Comparison of ENCODE assay signal across 8 cellular contexts in the genomic region with DNA sequence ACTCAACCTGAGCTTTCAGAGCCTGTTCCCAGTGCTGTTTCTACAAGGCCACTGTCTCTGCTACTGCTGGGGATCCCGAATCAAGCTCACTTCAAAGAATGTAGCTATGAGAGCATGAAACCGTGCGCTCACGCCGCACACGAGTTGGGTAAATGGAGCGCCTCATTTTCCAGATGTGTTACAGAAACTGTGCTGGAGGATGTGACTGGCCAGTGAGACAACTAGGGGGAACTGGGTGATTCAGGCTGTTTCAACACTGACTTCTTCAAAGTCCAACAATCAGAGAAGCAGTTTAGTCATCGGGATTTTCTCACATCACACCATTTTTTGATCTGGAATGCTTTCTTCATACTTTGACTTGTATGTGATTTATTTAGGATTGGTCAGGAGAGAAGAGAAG. TPM values are rescaled to one million over a fixed set of nuclear protein-coding genes. Genes with fewer than 3 reads are reported as not detected.
A peak's percentile ranks its signal among the peaks of the same experiment; 100 is the strongest.
DNase-seq lines count a peak whose midpoint lies in the region; ATAC-seq and TF ChIP-seq lines count a peak whose summit lies in the region.

No MANE protein-coding gene starts in this region.

- DNase-seq in HT1080 (ENCODE audit: low read depth) (peak; percentile 91), globus pallidus (ENCODE audit: low spot score) (peak; percentile 37), gastrocnemius medialis (peak in 1 of 2 donors; percentile 48), HAP-1 (ENCODE audit: low spot score in 2 of 2) (no peak), NCI-H774 (lab: John Stamatoyannopoulos, UW) (no peak), NCI-H345 treated with DMSO at 0.1 percent for 48 hours (lab: John Stamatoyannopoulos, UW; ENCODE audit: unreplicated experiment) (no peak)

- in situ Hi-C loops in gastrocnemius medialis (cut with MboI; ENCODE audit: low sequenced_read_pairs in 4 of 4) = loop anchor here in 1 of 4 donors (10.0 kb wide), 1 partner anchor 70 kb away; no protein-coding TSS in a partner anchor
- in situ Hi-C loops in HAP-1 (cut with MboI; ENCODE audit: low sequenced_read_pairs) = no loop called here

- H3K27me3 ChIP-seq in gastrocnemius medialis = no peaks in the 10 kb centered on the region
- no peaks in the 10 kb centered on the region for H3K27me3 ChIP-seq in HAP-1 (ENCODE audit: low read depth)

- TF ChIP-seq POLR2A in gastrocnemius medialis (IDR thresholded peaks at IDR 0.05) = peak; percentile 7 to 13

- H3K36me3 ChIP-seq in gastrocnemius medialis (no peaks in the 10 kb centered on the region), HAP-1 (replicated peaks) (no peaks in the 10 kb centered on the region)

- TF ChIP-seq CTCF in VCaP (conservative IDR thresholded peaks at IDR 0.05) (no peak), gastrocnemius medialis (IDR thresholded peaks at IDR 0.05 in 4 of 5, conservative IDR thresholded peaks at IDR 0.05 in 1 of 5) (no peak)

- H3K27ac ChIP-seq in VCaP (peak overlapping the region; percentile 97), gastrocnemius medialis (peak overlapping the region; percentile 78 to 87 (median 82))

- H3K4me1 ChIP-seq in gastrocnemius medialis = peaks cover 48 to 52% of the 10 kb centered on the region in 2 donors
- peaks cover 23% of the 10 kb centered on the region for H3K4me1 ChIP-seq in HAP-1

- H3K4me3 ChIP-seq in gastrocnemius medialis = no peak overlapping the region
- H3K4me3 ChIP-seq in HAP-1 = no peak overlapping the region

- intact Hi-C loops in gastrocnemius medialis (cut with DNase I; ENCODE audit: low total_unique reads) = loop anchor here (2.0 to 10.0 kb wide), 4 partner anchors 66 to 1090 kb away; a partner anchor contains a TSS

- no peaks in the 10 kb centered on the region for H3K9me3 ChIP-seq in gastrocnemius medialis
- no peaks in the 10 kb centered on the region for H3K9me3 ChIP-seq in HAP-1

- no peak for ATAC-seq in gastrocnemius medialis
- ATAC-seq in GM18909 (IDR thresholded peaks at IDR 0.05; ENCODE audit: poor library complexity, unreplicated experiment) = no peak

RNA-seq across cellular contexts. Expression of a gene that starts 3.5 kb away (rescaled TPM):
- 14.4 and 16.1 TPM in 2 replicates for total RNA-seq in HT1080 (2014; rRNA removed; shearing (Covaris generic))
- polyA plus RNA-seq in HT1080 (2015; cell fraction: cytosol; rRNA removed) = 8.3 and 8.6 TPM in 2 replicates
- 8.9 and 11.2 TPM in 2 replicates for polyA plus RNA-seq in HT1080 (2015; cell fraction: nucleus; rRNA removed)
- total RNA-seq in gastrocnemius medialis = 1 to 10 TPM; 2.6 to 5.4 (median 3.2) TPM

Comparison
In these comparisons a context has a peak if more than half of its experiments do, and no peak if none do; other contexts are left out.
1. DNase-seq: peak in HT1080 (single experiment) and globus pallidus (single experiment); none in HAP-1 (0 of 2), NCI-H774 (single experiment) and NCI-H345 treated with DMSO at 0.1 percent for 48 hours (single experiment).